1 cellular context compared by ENCODE assay signal in the genomic region with DNA sequence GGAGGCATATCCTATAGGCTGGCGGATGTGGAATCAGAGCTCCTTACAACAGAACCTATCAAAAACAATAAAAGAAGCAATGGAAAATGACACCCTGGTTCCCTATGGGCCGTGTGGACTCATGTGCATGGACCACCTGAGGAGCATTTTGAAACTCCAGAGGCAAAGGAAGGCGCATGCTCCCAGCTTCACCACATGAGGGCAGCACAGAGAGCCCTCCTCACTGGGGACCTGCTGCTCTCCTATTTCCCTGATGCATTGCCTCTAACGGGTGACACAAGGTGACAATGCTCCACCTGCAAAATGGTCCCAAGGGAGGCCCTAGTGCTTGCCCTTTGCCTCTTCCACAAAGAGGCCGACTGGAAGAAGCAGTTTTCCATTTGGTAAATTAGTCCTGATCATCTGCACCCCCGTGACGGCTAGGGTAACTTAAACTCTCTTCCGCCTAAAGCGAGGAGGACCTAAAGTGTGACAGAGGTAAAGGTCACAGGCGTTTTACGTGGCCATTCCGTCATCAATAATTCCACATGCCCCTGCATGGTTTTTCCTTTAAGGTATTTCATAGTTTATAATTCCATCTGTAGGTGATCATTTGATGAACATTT.
TF ChIP-seq lines count a peak whose summit lies in the region.

No MANE protein-coding gene starts in this region.

TF ChIP-seq in GM12878, 131 proteins besides CTCF, POLR2A, EP300 and RAD21 (continued from another document):
- TF ChIP-seq, protein P1, sequence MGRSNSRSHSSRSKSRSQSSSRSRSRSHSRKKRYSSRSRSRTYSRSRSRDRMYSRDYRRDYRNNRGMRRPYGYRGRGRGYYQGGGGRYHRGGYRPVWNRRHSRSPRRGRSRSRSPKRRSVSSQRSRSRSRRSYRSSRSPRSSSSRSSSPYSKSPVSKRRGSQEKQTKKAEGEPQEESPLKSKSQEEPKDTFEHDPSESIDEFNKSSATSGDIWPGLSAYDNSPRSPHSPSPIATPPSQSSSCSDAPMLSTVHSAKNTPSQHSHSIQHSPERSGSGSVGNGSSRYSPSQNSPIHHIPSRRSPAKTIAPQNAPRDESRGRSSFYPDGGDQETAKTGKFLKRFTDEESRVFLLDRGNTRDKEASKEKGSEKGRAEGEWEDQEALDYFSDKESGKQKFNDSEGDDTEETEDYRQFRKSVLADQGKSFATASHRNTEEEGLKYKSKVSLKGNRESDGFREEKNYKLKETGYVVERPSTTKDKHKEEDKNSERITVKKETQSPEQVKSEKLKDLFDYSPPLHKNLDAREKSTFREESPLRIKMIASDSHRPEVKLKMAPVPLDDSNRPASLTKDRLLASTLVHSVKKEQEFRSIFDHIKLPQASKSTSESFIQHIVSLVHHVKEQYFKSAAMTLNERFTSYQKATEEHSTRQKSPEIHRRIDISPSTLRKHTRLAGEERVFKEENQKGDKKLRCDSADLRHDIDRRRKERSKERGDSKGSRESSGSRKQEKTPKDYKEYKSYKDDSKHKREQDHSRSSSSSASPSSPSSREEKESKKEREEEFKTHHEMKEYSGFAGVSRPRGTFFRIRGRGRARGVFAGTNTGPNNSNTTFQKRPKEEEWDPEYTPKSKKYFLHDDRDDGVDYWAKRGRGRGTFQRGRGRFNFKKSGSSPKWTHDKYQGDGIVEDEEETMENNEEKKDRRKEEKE (IDR thresholded peaks at IDR 0.05), result no peak
TF ChIP-seq in GM12878: peak in this region for 2.
